In the genomic region with DNA sequence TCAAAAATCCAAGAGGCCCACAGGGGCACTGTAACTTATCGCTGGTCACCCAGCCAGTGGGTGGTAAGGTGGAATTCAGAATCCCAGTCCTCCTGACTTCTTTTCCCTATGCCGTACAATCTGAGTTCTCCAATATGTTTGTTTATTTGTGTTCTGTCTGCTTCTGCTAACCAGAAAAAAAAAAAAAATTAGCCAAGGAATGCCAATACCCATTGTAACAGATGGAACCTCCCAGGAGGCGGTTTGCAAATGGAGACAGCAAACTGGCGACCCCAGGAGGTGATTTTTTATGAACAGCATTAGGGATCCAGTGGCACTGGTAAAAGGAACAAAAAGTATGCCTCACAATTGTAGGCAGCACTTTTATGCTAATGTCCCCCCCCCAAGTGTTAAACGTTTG, we compare ENCODE assay signal across 18 cellular contexts.
A peak's percentile ranks its signal among the peaks of the same experiment; 100 is the strongest.
DNase-seq lines count a peak whose midpoint lies in the region; ATAC-seq and TF ChIP-seq lines count a peak whose summit lies in the region.
"Had no signal": no experiment of that assay in that cellular context is flagged by ENCODE, and none has a peak within 500 bp of the region (broad histone marks: within the 10 kb centered on the region; RNA-seq: fewer than 3 reads in every experiment).

No MANE protein-coding gene starts in this region.

- H3K4me3 ChIP-seq in A673 (ENCODE audit: low read depth, low read length, poor library complexity, severe bottlenecking) (no peak overlapping the region), OCI-LY7 (ENCODE audit: low read depth, low read length, poor library complexity, severe bottlenecking) (no peak overlapping the region)
- H3K4me3 ChIP-seq: esophagus muscularis mucosa had no signal

- H3K56ac ChIP-seq in H9 (ENCODE audit: insufficient read length, low read depth, low read length): no peak overlapping the region

- H2BK20ac ChIP-seq in H9 (ENCODE audit: low read depth, low read length, poor library complexity, severe bottlenecking): no peak overlapping the region

- POLR2A ChIA-PET in A673 (lab: Charles Lee; ENCODE audit: low non-redundant PET) (no interaction called here), OCI-LY7 (lab: Charles Lee) (no interaction called here)

- no peak overlapping the region for H2BK12ac ChIP-seq in H9 (ENCODE audit: insufficient read length, low read depth, low read length)

- no CpG with 5 or more reads among the region's 5 CpGs for WGBS in H9 (ENCODE audit: extremely low coverage, insufficient read length, low lambda C conversion rate)

- no peak overlapping the region for H2AFZ ChIP-seq in H9 (ENCODE audit: low read length)
- H2AFZ ChIP-seq in OCI-LY7 (ENCODE audit: low read length): no peak overlapping the region

- intact Hi-C loops in A673 (cut with micrococcal nuclease; ENCODE audit: unreplicated experiment) (no loop called here), OCI-LY7 (cut with micrococcal nuclease; ENCODE audit: unreplicated experiment) (no loop called here)

- H4K20me1 ChIP-seq in H9 (ENCODE audit: control insufficient read depth, insufficient read depth, insufficient read length) (no peaks in the 10 kb centered on the region), OCI-LY7 (ENCODE audit: insufficient read depth, low read length) (no peaks in the 10 kb centered on the region)

- H3K27ac Mint-ChIP-seq in H9: peak overlapping the region; percentile 47 to 52 (median 50); a peak in 3 of 7 replicates
- H3K27ac Mint-ChIP-seq: activated CD4-positive, alpha-beta memory T cell treated with anti-CD3 and anti-CD28 coated beads for 36 hours; HFFc6; naive thymus-derived CD8-positive, alpha-beta T cell had no signal

- H3K36me3 ChIP-seq in A673 (ENCODE audit: insufficient read depth, low read length, poor library complexity, severe bottlenecking) (no peaks in the 10 kb centered on the region), OCI-LY7 (ENCODE audit: insufficient read depth, low read length) (no peaks in the 10 kb centered on the region)
- H3K36me3 ChIP-seq: esophagus muscularis mucosa had no signal

- CTCF ChIA-PET in A673 (lab: Charles Lee): interaction anchor here (0.7 kb wide), 1 partner anchor 67 kb away, joined by 3 read pairs; no protein-coding TSS in a partner anchor
- CTCF ChIA-PET in OCI-LY7 (lab: Charles Lee; ENCODE audit: unreplicated experiment): no interaction called here

- H4K91ac ChIP-seq in H9 (ENCODE audit: insufficient read length, low read depth, low read length): no peak overlapping the region

- H3K9me2 ChIP-seq in OCI-LY7 (ENCODE audit: insufficient read depth, low read length): no peaks in the 10 kb centered on the region

- H3K18ac ChIP-seq in H9 (ENCODE audit: insufficient read length, low read depth, low read length): no peak overlapping the region

- H3K4me2 ChIP-seq in H9 (ENCODE audit: insufficient read depth, insufficient read length, low read length): no peak overlapping the region
- no peak overlapping the region for H3K4me2 ChIP-seq in OCI-LY7 (ENCODE audit: low read length)

- BruUV-seq in A673 (replicated peaks; lab: Mats Ljungman, UMichigan) (no TSS peak), OCI-LY7 (replicated peaks; lab: Mats Ljungman, UMichigan) (no TSS peak)

- H3K79me1 ChIP-seq in H9 (ENCODE audit: insufficient read depth, low read depth, low read length, poor library complexity, severe bottlenecking): no peaks in the 10 kb centered on the region

- no peak overlapping the region for H2AK5ac ChIP-seq in H9 (ENCODE audit: insufficient read length, low read length)

- no peaks in the 10 kb centered on the region for H3K79me2 ChIP-seq in H9 (ENCODE audit: insufficient read depth, low read length)
- H3K79me2 ChIP-seq in OCI-LY7 (ENCODE audit: insufficient read depth, low read depth, low read length): no peaks in the 10 kb centered on the region

- H4K8ac ChIP-seq in H9 (replicated peaks; ENCODE audit: insufficient read length, low read depth, low read length): no peak overlapping the region

- H3T11ph ChIP-seq in H9 (ENCODE audit: low read length): no peak overlapping the region

- no peak overlapping the region for H3K4ac ChIP-seq in H9 (ENCODE audit: low read depth, low read length)

- no peak overlapping the region for H4K5ac ChIP-seq in H9 (ENCODE audit: insufficient read length, low read depth, low read length)

- H2BK5ac ChIP-seq in H9 (ENCODE audit: insufficient read length, low read length): no peak overlapping the region

- H3K23me2 ChIP-seq in H9 (ENCODE audit: insufficient read length, low read depth, low read length, poor library complexity, severe bottlenecking): no peaks in the 10 kb centered on the region

- TF ChIP-seq CTCF in A673 (conservative IDR thresholded peaks at IDR 0.05; ENCODE audit: low read depth, low read length) (0 out of 2 replicates have a peak, but pooled peaks have one; percentile 13), H9 (conservative IDR thresholded peaks at IDR 0.05) (no peak; the same call in 2 of the 3 replicates), OCI-LY7 (conservative IDR thresholded peaks at IDR 0.05; ENCODE audit: low read length) (no peak; the same call in 1 of the 2 replicates)

- no peak overlapping the region for H3K23ac ChIP-seq in H9 (ENCODE audit: insufficient read length, low read depth, low read length)

- no peak overlapping the region for H3K14ac ChIP-seq in H9 (ENCODE audit: insufficient read depth, low read length)

- H3K9me3 ChIP-seq in A673 (ENCODE audit: low read depth, low read length, poor library complexity, severe bottlenecking): no peaks in the 10 kb centered on the region
- H3K9me3 ChIP-seq in H9 (ENCODE audit: control insufficient read depth, low read depth, low read length): no peaks in the 10 kb centered on the region
- H3K9me3 ChIP-seq in OCI-LY7 (ENCODE audit: low read length): no peaks in the 10 kb centered on the region
- H3K9me3 ChIP-seq: esophagus muscularis mucosa had no signal

- peaks cover 24 to 35% of the 10 kb centered on the region in 2 experiments for H3K4me1 Mint-ChIP-seq in H9

- H2BK120ac ChIP-seq in H9 (ENCODE audit: low read depth, low read length, poor library complexity, severe bottlenecking): no peak overlapping the region

- ATAC-seq in GM21390 (IDR thresholded peaks at IDR 0.05; ENCODE audit: unreplicated experiment): no peak
- ATAC-seq: naive thymus-derived CD8-positive, alpha-beta T cell had no signal

- H3K4me1 ChIP-seq in A673 (ENCODE audit: insufficient read depth, low read length, poor library complexity, severe bottlenecking) (no peaks in the 10 kb centered on the region), H9 (ENCODE audit: insufficient read depth, low read length) (peaks cover 4% of the 10 kb centered on the region; the same call in 1 of the 2 replicates), OCI-LY7 (ENCODE audit: insufficient read depth, low read length, poor library complexity, severe bottlenecking) (no peaks in the 10 kb centered on the region)

- DNase-seq in A673 (ENCODE audit: low spot score) (no peak), H9 (no peak), RPMI8226 (peak; percentile 9), epithelial cell of prostate (ENCODE audit: low read depth, low spot score) (no peak), substantia nigra (lab: John Stamatoyannopoulos, UW) (no peak), OCI-LY7 (ENCODE audit: low spot score) (no peak), nucleus accumbens (lab: John Stamatoyannopoulos, UW) (no peak)
- DNase-seq: activated CD4-positive, alpha-beta memory T cell treated with anti-CD3 and anti-CD28 coated beads for 36 hours; effector memory CD4-positive, alpha-beta T cell; GF-D8; HFFc6; naive thymus-derived CD8-positive, alpha-beta T cell; NCI-H2081 treated with DMSO at 0.1 percent for 48 hours; NCI-H526; stimulated activated CD8-positive, alpha-beta memory T cell treated with anti-CD3 and anti-CD28 coated beads, Interleukin-4, amount 100 ng/mL, for 48 hours had no signal

- H3K36me3 Mint-ChIP-seq in H9 (ENCODE audit: insufficient read depth in 1 of 3, low read depth in 3 of 3): no peaks in the 10 kb centered on the region
- H3K36me3 Mint-ChIP-seq: activated CD4-positive, alpha-beta memory T cell treated with anti-CD3 and anti-CD28 coated beads for 36 hours; CD14-positive monocyte; naive thymus-derived CD8-positive, alpha-beta T cell had no signal

- no peak overlapping the region for H3K4me3 Mint-ChIP-seq in H9
- H3K4me3 Mint-ChIP-seq: activated CD4-positive, alpha-beta memory T cell treated with anti-CD3 and anti-CD28 coated beads for 36 hours; CD14-positive monocyte; HFFc6; naive thymus-derived CD8-positive, alpha-beta T cell had no signal

- no peak overlapping the region for H3K9ac ChIP-seq in H9 (ENCODE audit: extremely low read depth, insufficient read length, low read length)

- no peak overlapping the region for H2BK15ac ChIP-seq in H9 (ENCODE audit: low read depth, low read length)

- no peak overlapping the region for H3K27ac ChIP-seq in A673 (ENCODE audit: low read depth, low read length, poor library complexity, severe bottlenecking)
- H3K27ac ChIP-seq in H9 (ENCODE audit: insufficient read length, low read depth, low read length): no peak overlapping the region
- peak overlapping the region; percentile 41 for H3K27ac ChIP-seq in epithelial cell of prostate
- no peak overlapping the region for H3K27ac ChIP-seq in substantia nigra (ENCODE audit: low read depth, low read length, poor library complexity, severe bottlenecking)
- H3K27ac ChIP-seq in OCI-LY7 (ENCODE audit: low read depth, low read length, poor library complexity, severe bottlenecking): no peak overlapping the region
- H3K27ac ChIP-seq: esophagus muscularis mucosa had no signal

- no peaks in the 10 kb centered on the region for H3K27me3 ChIP-seq in A673 (replicated peaks; ENCODE audit: insufficient read depth, low read depth, low read length, poor library complexity)
- H3K27me3 ChIP-seq in H9 (ENCODE audit: insufficient read depth, low read length): no peaks in the 10 kb centered on the region
- H3K27me3 ChIP-seq: esophagus muscularis mucosa had no signal

- H3K9me3 Mint-ChIP-seq in H9: peaks cover 0 to 2% of the 10 kb centered on the region in 2 experiments; a peak in 1 of 5 replicates
- H3K9me3 Mint-ChIP-seq: activated CD4-positive, alpha-beta memory T cell treated with anti-CD3 and anti-CD28 coated beads for 36 hours; HFFc6 had no signal

- peaks cover 1% of the 10 kb centered on the region; the same call in 1 of the 2 replicates for H3K27me3 Mint-ChIP-seq in H9 (ENCODE audit: low read depth)
- H3K27me3 Mint-ChIP-seq: activated CD4-positive, alpha-beta memory T cell treated with anti-CD3 and anti-CD28 coated beads for 36 hours; naive thymus-derived CD8-positive, alpha-beta T cell had no signal
